ENCODE assay signal across 11 cellular contexts in the genomic region with DNA sequence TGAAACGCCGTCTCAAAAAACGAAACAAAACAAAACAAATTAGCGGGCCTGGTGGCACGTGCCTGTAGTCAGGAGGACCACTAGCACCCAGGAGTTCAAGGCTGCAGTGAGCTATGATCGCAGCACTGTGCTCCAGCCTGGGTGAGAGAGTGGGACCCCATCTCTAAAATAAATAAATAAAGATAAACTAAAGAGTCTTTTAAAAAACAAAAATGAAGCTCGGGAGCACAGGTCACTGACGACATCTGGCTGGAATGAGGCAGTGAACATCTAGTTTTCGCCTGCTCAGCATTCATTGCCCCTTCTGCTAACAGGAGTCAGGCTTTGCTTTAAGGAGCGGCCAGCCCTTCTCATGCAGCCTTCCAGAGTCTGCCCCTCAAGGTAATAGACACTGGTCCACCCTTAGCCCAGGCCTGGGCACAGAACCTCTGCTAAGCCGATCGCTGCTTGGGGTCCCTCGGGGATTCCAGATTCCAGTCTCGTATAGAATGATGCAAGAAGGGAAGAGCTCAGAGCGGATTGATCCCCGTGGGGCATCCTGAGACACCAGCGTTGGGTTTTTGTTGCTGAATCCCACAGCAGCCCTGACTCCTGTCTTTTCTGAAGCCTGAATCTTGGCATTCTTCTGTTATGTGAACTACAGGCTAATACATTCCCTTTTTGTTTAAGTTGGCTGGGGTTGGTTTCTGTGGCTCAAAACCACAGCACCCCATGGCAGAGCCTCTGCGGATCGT. TPM values are rescaled to one million over a fixed set of nuclear protein-coding genes. Genes with fewer than 3 reads are reported as not detected.
A peak's percentile ranks its signal among the peaks of the same experiment; 100 is the strongest.
DNase-seq lines count a peak whose midpoint lies in the region; ATAC-seq and TF ChIP-seq lines count a peak whose summit lies in the region.
"Had no signal": no experiment of that assay in that cellular context is flagged by ENCODE, and none has a peak within 500 bp of the region (broad histone marks: within the 10 kb centered on the region; RNA-seq: fewer than 3 reads in every experiment).

No MANE protein-coding gene starts in this region.

- H3K4me3 ChIP-seq in ACC112 (ENCODE audit: low read depth, low read length) = peak overlapping the region; percentile 53
- H3K4me3 ChIP-seq: HAP-1 had no signal

- H3K27me3 ChIP-seq in ACC112 (ENCODE audit: insufficient read depth, low read length) = no peaks in the 10 kb centered on the region
- H3K27me3 ChIP-seq in foreskin keratinocyte = no peaks in the 10 kb centered on the region

- H2AFZ ChIP-seq in ACC112 (ENCODE audit: low read length, unreplicated experiment) = peak overlapping the region; percentile 58

- peak overlapping the region; percentile 87 for H3K27ac ChIP-seq in ACC112 (ENCODE audit: low read depth, low read length)
- no peak overlapping the region for H3K27ac ChIP-seq in foreskin keratinocyte

- no peaks in the 10 kb centered on the region for H3K27me3 Mint-ChIP-seq in neural crest cell (ENCODE audit: low read depth)

- H3K36me3 Mint-ChIP-seq in neural crest cell (ENCODE audit: low read depth) = no peaks in the 10 kb centered on the region

- peaks cover 8% of the 10 kb centered on the region for H3K4me1 Mint-ChIP-seq in neural crest cell

- H3K9me3 Mint-ChIP-seq in neural crest cell = no peaks in the 10 kb centered on the region

- TF ChIP-seq CTCF in neural crest cell (conservative IDR thresholded peaks at IDR 0.05) (no peak), foreskin keratinocyte (conservative IDR thresholded peaks at IDR 0.05) (no peak)

- H3K4me1 ChIP-seq in ACC112 (ENCODE audit: control insufficient read depth, insufficient read depth, low read length, unreplicated experiment) (peaks cover 20% of the 10 kb centered on the region), foreskin keratinocyte (no peaks in the 10 kb centered on the region)
- H3K4me1 ChIP-seq: HAP-1 had no signal

- H3K36me3 ChIP-seq in ACC112 (ENCODE audit: insufficient read depth, low read length) = no peaks in the 10 kb centered on the region
- H3K36me3 ChIP-seq: HAP-1 had no signal

- no peak for ATAC-seq in foreskin keratinocyte

- H3K4me3 Mint-ChIP-seq in neural crest cell = no peak overlapping the region

- peak; percentile 42 for DNase-seq in HT1080 (ENCODE audit: low read depth)
- peak; percentile 84 for DNase-seq in brain pericyte (ENCODE audit: low read depth, low spot score)
- no peak for DNase-seq in neural crest cell (ENCODE audit: low read depth, low spot score)
- no peak for DNase-seq in NCI-H1105 treated with DMSO at 0.1 percent for 48 hours (lab: John Stamatoyannopoulos, UW)
- DNase-seq in NCI-H2029 treated with DMSO at 0.1 percent for 48 hours (lab: John Stamatoyannopoulos, UW) = no peak
- no peak for DNase-seq in foreskin keratinocyte
- no peak for DNase-seq in NCI-H748 (lab: John Stamatoyannopoulos, UW; ENCODE audit: unreplicated experiment)
- DNase-seq: Karpas-422, NCI-H2227 treated with DMSO at 0.1 percent for 48 hours had no signal

- peak overlapping the region; percentile 67 for H3K27ac Mint-ChIP-seq in neural crest cell (ENCODE audit: unreplicated experiment)

- H3K79me2 ChIP-seq in ACC112 (ENCODE audit: control insufficient read depth, insufficient read depth, low read length, unreplicated experiment) = no peaks in the 10 kb centered on the region

RNA-seq across cellular contexts. Expression of a gene that starts 14.2 kb away (rescaled TPM):
- total RNA-seq in HT1080 (2014; rRNA removed; shearing (Covaris generic)) = 14.3 and 17.9 TPM in 2 replicates
- 9.9 and 12.2 TPM in 2 replicates for polyA plus RNA-seq in HT1080 (2015; cell fraction: cytosol; rRNA removed)
- 24.6 and 25.3 TPM in 2 replicates for polyA plus RNA-seq in HT1080 (2015; cell fraction: nucleus; rRNA removed)
- 28.1 and 29.1 TPM in 2 replicates for total RNA-seq in neural crest cell
- total RNA-seq in foreskin keratinocyte = 20.9 and 22.2 TPM in 2 replicates
- 3.6 and 3.8 TPM in 2 replicates for polyA plus RNA-seq in foreskin keratinocyte

Comparison
In these comparisons a context has a peak if more than half of its experiments do, and no peak if none do; other contexts are left out.
1. DNase-seq: peak in HT1080 (single experiment) and brain pericyte (single experiment); none in neural crest cell (single experiment), NCI-H1105 treated with DMSO at 0.1 percent for 48 hours (single experiment), NCI-H2029 treated with DMSO at 0.1 percent for 48 hours (single experiment), foreskin keratinocyte (0 of 2) and NCI-H748 (single experiment).